In the genomic region with DNA sequence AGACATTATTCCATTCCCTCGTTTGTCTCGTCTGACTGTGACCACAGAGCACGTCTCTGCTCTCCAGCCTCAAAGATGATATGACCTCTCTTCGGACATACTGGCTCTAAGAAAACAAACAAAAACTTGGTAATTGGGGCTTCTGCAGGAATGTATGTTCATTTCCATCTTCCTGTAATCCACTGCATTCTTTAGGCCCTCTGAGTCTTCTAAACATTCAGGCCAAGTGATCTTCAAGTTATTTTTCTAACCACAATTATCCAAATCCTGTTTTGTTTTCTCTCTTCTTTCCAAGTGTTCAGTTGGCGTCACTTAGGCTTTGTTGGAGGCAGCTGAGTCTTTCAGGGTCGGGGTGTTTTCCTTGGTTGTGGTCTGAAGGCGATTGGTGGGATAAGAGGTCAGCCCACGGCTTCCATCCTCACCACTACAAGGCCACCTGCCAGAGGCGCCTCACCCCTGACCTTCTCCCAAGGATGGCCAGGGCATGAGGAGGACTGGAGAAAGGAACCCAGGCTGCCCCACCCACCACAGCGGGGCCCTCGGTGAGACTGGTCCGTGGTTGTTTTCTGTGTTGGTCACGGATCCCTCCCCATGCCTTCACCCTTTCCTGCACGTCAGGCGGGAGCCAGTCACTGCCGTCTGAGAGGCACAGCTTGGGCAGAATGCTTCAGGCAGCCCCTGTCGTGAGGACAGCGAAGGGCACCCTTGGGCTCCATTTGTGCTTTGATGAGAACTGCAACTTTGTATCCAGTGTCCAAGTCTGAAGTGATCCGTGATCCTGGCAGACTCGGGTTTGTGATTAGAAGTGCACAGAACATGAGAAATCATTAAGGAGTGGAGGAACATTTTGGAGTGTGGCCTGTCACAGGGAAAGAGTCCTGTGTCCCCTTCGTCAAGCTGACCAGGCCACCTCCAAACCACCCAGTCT, we compare ENCODE assay signal across 16 cellular contexts.
DNase-seq lines count a peak whose midpoint lies in the region; ATAC-seq and TF ChIP-seq lines count a peak whose summit lies in the region.
"Had no signal": no experiment of that assay in that cellular context is flagged by ENCODE, and none has a peak within 500 bp of the region (broad histone marks: within the 10 kb centered on the region; RNA-seq: fewer than 3 reads in every experiment).

No MANE protein-coding gene starts in this region.

- no peak for ATAC-seq in stimulated activated memory B cell treated with anti-CD40 and anti-IgM and Interleukin-4, amounts not matched to agents 10 μg/mL and 1 μg/mL and 100 μg/mL, for 72 hours
- no peak for ATAC-seq in HG02840 (IDR thresholded peaks at IDR 0.05; ENCODE audit: low FRiP score, unreplicated experiment)
- ATAC-seq: activated CD4-positive, alpha-beta T cell treated with anti-CD3 and anti-CD28 coated beads for 36 hours; upper lobe of right lung had no signal

- peaks cover 2% of the 10 kb centered on the region for H3K36me3 Mint-ChIP-seq in osteocyte (ENCODE audit: unreplicated experiment)
- H3K36me3 Mint-ChIP-seq in stimulated activated memory B cell treated with anti-CD40 and anti-IgM and Interleukin-4, amounts not matched to agents 10 μg/mL and 1 μg/mL and 100 μg/mL, for 72 hours, result no peaks in the 10 kb centered on the region
- H3K36me3 Mint-ChIP-seq: activated naive CD4-positive, alpha-beta T cell treated with anti-CD3 and anti-CD28 coated beads, Interleukin-2, amount 10 ng/mL, durations not matched to agents 7 days and 5 days had no signal

- H3K9me3 ChIP-seq in MG63, result peaks cover 4% of the 10 kb centered on the region; the same call in 1 of the 2 replicates
- H3K9me3 ChIP-seq: HAP-1, upper lobe of right lung had no signal

- H3K27ac ChIP-seq in RWPE1, result no peak overlapping the region
- H3K27ac ChIP-seq: BLaER1 treated with 17β-estradiol and CSF1 and Interleukin-3, amounts not matched to agents 10 nM and 100 nM; dorsolateral prefrontal cortex; upper lobe of right lung had no signal

- peak; percentile 87 for DNase-seq in AG09309 (ENCODE audit: low read depth)
- DNase-seq in MG63, result peak; percentile 99
- peak; percentile 56 for DNase-seq in fibroblast of the aortic adventitia (ENCODE audit: low read depth)
- DNase-seq in osteocyte (ENCODE audit: extremely low spot score, unreplicated experiment), result no peak
- DNase-seq in RWPE1 (ENCODE audit: low spot score), result no peak
- DNase-seq in inferior parietal cortex (ENCODE audit: extremely low spot score), result no peak
- DNase-seq: activated CD4-positive, alpha-beta T cell treated with anti-CD3 and anti-CD28 coated beads for 36 hours; activated naive CD4-positive, alpha-beta T cell treated with anti-CD3 and anti-CD28 coated beads, Interleukin-2, amount 10 ng/mL, durations not matched to agents 7 days and 5 days; dorsolateral prefrontal cortex; Karpas-422; sigmoid colon; upper lobe of right lung had no signal

- peaks cover 9% of the 10 kb centered on the region for H3K9me3 Mint-ChIP-seq in osteocyte (ENCODE audit: unreplicated experiment)
- peaks cover 5% of the 10 kb centered on the region for H3K9me3 Mint-ChIP-seq in stimulated activated memory B cell treated with anti-CD40 and anti-IgM and Interleukin-4, amounts not matched to agents 10 μg/mL and 1 μg/mL and 100 μg/mL, for 72 hours
- H3K9me3 Mint-ChIP-seq: activated naive CD4-positive, alpha-beta T cell treated with anti-CD3 and anti-CD28 coated beads, Interleukin-2, amount 10 ng/mL, durations not matched to agents 7 days and 5 days had no signal

- H3K4me3 ChIP-seq in AG09309 (ENCODE audit: control insufficient read depth, low read depth, low read length), result no peak overlapping the region
- no peak overlapping the region for H3K4me3 ChIP-seq in MG63
- no peak overlapping the region for H3K4me3 ChIP-seq in fibroblast of the aortic adventitia (ENCODE audit: low read depth, low read length)
- H3K4me3 ChIP-seq: BLaER1 treated with 17β-estradiol and CSF1 and Interleukin-3, amounts not matched to agents 10 nM and 100 nM; dorsolateral prefrontal cortex; HAP-1; sigmoid colon; upper lobe of right lung had no signal

- H3K27me3 ChIP-seq in MG63, result no peaks in the 10 kb centered on the region
- H3K27me3 ChIP-seq: BLaER1 treated with 17β-estradiol and CSF1 and Interleukin-3, amounts not matched to agents 10 nM and 100 nM; sigmoid colon; upper lobe of right lung had no signal

- peak overlapping the region; percentile 73 for H3K27ac Mint-ChIP-seq in osteocyte (ENCODE audit: unreplicated experiment)
- no peak overlapping the region for H3K27ac Mint-ChIP-seq in stimulated activated memory B cell treated with anti-CD40 and anti-IgM and Interleukin-4, amounts not matched to agents 10 μg/mL and 1 μg/mL and 100 μg/mL, for 72 hours
- H3K27ac Mint-ChIP-seq: activated CD4-positive, alpha-beta T cell treated with anti-CD3 and anti-CD28 coated beads for 36 hours; activated naive CD4-positive, alpha-beta T cell treated with anti-CD3 and anti-CD28 coated beads, Interleukin-2, amount 10 ng/mL, durations not matched to agents 7 days and 5 days had no signal

- TF ChIP-seq CTCF in AG09309 (IDR thresholded peaks at IDR 0.05; ENCODE audit: control insufficient read depth, insufficient read depth, low read depth, low read length, missing control alignments) (no peak), fibroblast of the aortic adventitia (IDR thresholded peaks at IDR 0.05; ENCODE audit: insufficient read depth, low read length) (no peak), osteocyte (IDR thresholded peaks at IDR 0.05) (no peak), RWPE1 (conservative IDR thresholded peaks at IDR 0.05; ENCODE audit: low read depth) (no peak)

- CTCF ChIA-PET in RWPE1 (lab: Yijun Ruan, JAX), result no interaction called here

- H3K4me3 Mint-ChIP-seq in osteocyte (ENCODE audit: unreplicated experiment), result no peak overlapping the region
- no peak overlapping the region for H3K4me3 Mint-ChIP-seq in stimulated activated memory B cell treated with anti-CD40 and anti-IgM and Interleukin-4, amounts not matched to agents 10 μg/mL and 1 μg/mL and 100 μg/mL, for 72 hours
- H3K4me3 Mint-ChIP-seq: activated CD4-positive, alpha-beta T cell treated with anti-CD3 and anti-CD28 coated beads for 36 hours; activated naive CD4-positive, alpha-beta T cell treated with anti-CD3 and anti-CD28 coated beads, Interleukin-2, amount 10 ng/mL, durations not matched to agents 7 days and 5 days had no signal

- H3K27me3 Mint-ChIP-seq in osteocyte (ENCODE audit: unreplicated experiment), result peaks cover 32% of the 10 kb centered on the region
- peaks cover 14% of the 10 kb centered on the region for H3K27me3 Mint-ChIP-seq in stimulated activated memory B cell treated with anti-CD40 and anti-IgM and Interleukin-4, amounts not matched to agents 10 μg/mL and 1 μg/mL and 100 μg/mL, for 72 hours
- H3K27me3 Mint-ChIP-seq: activated CD4-positive, alpha-beta T cell treated with anti-CD3 and anti-CD28 coated beads for 36 hours had no signal

- no peaks in the 10 kb centered on the region for H3K36me3 ChIP-seq in MG63
- H3K36me3 ChIP-seq: BLaER1 treated with 17β-estradiol and CSF1 and Interleukin-3, amounts not matched to agents 10 nM and 100 nM; HAP-1; sigmoid colon; upper lobe of right lung had no signal

- H3K4me1 Mint-ChIP-seq in osteocyte (ENCODE audit: unreplicated experiment), result peaks cover 37% of the 10 kb centered on the region
- H3K4me1 Mint-ChIP-seq in stimulated activated memory B cell treated with anti-CD40 and anti-IgM and Interleukin-4, amounts not matched to agents 10 μg/mL and 1 μg/mL and 100 μg/mL, for 72 hours, result no peaks in the 10 kb centered on the region
- H3K4me1 Mint-ChIP-seq: activated CD4-positive, alpha-beta T cell treated with anti-CD3 and anti-CD28 coated beads for 36 hours; activated naive CD4-positive, alpha-beta T cell treated with anti-CD3 and anti-CD28 coated beads, Interleukin-2, amount 10 ng/mL, durations not matched to agents 7 days and 5 days had no signal

- POLR2A ChIA-PET in RWPE1 (lab: Yijun Ruan, JAX; ENCODE audit: low non-redundant PET), result no interaction called here

Comparison
In these comparisons a context has a peak if more than half of its experiments do, and no peak if none do; other contexts are left out.
1. DNase-seq: peak in AG09309 (single experiment), MG63 (single experiment) and fibroblast of the aortic adventitia (single experiment); none in osteocyte (single experiment), RWPE1 (single experiment) and inferior parietal cortex (single experiment).